Comparison of ENCODE assay signal across 8 cellular contexts in genomic region chr2:131093843-131094654, GRCh38. TPM values are rescaled to one million over a fixed set of nuclear protein-coding genes. Genes with fewer than 3 reads are reported as not detected.
DNase-seq lines count a peak whose midpoint lies in the region; ATAC-seq and TF ChIP-seq lines count a peak whose summit lies in the region.
"Not testable (repeated sequence)": the region's sequence is repeated elsewhere in the genome, so short reads cannot be mapped to it uniquely, and the experiment has no call there.

No MANE protein-coding gene starts in this region.

- peak overlapping the region; percentile 92 for H3K27ac ChIP-seq in CD4-positive, CD25-positive, alpha-beta regulatory T cell (ENCODE audit: insufficient read depth, low read length, poor library complexity, severe bottlenecking)
- H3K27ac ChIP-seq in MM.1S (ENCODE audit: low read length) (peak overlapping the region; percentile 82), right cardiac atrium (ENCODE audit: low read length) (peak overlapping the region; percentile 94)

- H3K36me3 Mint-ChIP-seq in CD4-positive, CD25-positive, alpha-beta regulatory T cell; activated CD4-positive, alpha-beta memory T cell treated with anti-CD3 and anti-CD28 coated beads, Interleukin-2, amount 10 ng/mL, durations not matched to agents 7 days and 5 days (ENCODE audit: low read depth); nephron (ENCODE audit: low read depth): not testable (repeated sequence)
- peaks cover 22% of the 10 kb centered on the region for H3K36me3 Mint-ChIP-seq in central memory CD8-positive, alpha-beta T cell (ENCODE audit: insufficient read depth)

- H3K27ac Mint-ChIP-seq in CD4-positive, CD25-positive, alpha-beta regulatory T cell: peak overlapping the region; percentile 94 to 99 (median 97)
- H3K27ac Mint-ChIP-seq in activated CD4-positive, alpha-beta memory T cell treated with anti-CD3 and anti-CD28 coated beads, Interleukin-2, amount 10 ng/mL, durations not matched to agents 7 days and 5 days: peak overlapping the region; percentile 91
- peak overlapping the region; percentile 95 for H3K27ac Mint-ChIP-seq in central memory CD8-positive, alpha-beta T cell (ENCODE audit: low read depth)
- H3K27ac Mint-ChIP-seq in nephron: peak overlapping the region; percentile 97 to 99 (median 98)
- H3K27ac Mint-ChIP-seq in stimulated activated naive CD8-positive, alpha-beta T cell treated with anti-CD3 and anti-CD28 coated beads, Interleukin-15, amount 100 ng/mL, for 72 hours: peak overlapping the region; percentile 94 to 98

- H2AFZ ChIP-seq in MM.1S (ENCODE audit: low read length): peak overlapping the region; percentile 74

- H3K9me3 ChIP-seq in CD4-positive, CD25-positive, alpha-beta regulatory T cell (ENCODE audit: control insufficient read depth in 2 of 2, low read length in 2 of 2); MM.1S (replicated peaks; ENCODE audit: insufficient read depth, low read length); right cardiac atrium (ENCODE audit: control insufficient read depth, low read length): not testable (repeated sequence)

- peaks cover 38% of the 10 kb centered on the region for H3K79me2 ChIP-seq in MM.1S (ENCODE audit: low read length)

- peaks cover 17% of the 10 kb centered on the region; the same call in 1 of the 2 replicates for H3F3A ChIP-seq in MM.1S (ENCODE audit: insufficient read depth, low read length)

- not testable (repeated sequence) for H3K9me2 ChIP-seq in MM.1S (replicated peaks; ENCODE audit: insufficient read depth, low read length)

- peak overlapping the region; percentile 90 to 99 (median 96) for H3K4me3 Mint-ChIP-seq in CD4-positive, CD25-positive, alpha-beta regulatory T cell
- peak overlapping the region; percentile 87 for H3K4me3 Mint-ChIP-seq in activated CD4-positive, alpha-beta memory T cell treated with anti-CD3 and anti-CD28 coated beads, Interleukin-2, amount 10 ng/mL, durations not matched to agents 7 days and 5 days
- peak overlapping the region; percentile 94 for H3K4me3 Mint-ChIP-seq in central memory CD8-positive, alpha-beta T cell
- peak overlapping the region; percentile 88 to 99 (median 93) for H3K4me3 Mint-ChIP-seq in nephron
- H3K4me3 Mint-ChIP-seq in stimulated activated naive CD8-positive, alpha-beta T cell treated with anti-CD3 and anti-CD28 coated beads, Interleukin-15, amount 100 ng/mL, for 72 hours: peak overlapping the region; percentile 91 to 96

- H3K4me1 ChIP-seq in CD4-positive, CD25-positive, alpha-beta regulatory T cell (ENCODE audit: control insufficient read depth, insufficient read depth, low read length, poor library complexity, severe bottlenecking): peaks cover 17% of the 10 kb centered on the region
- not testable (repeated sequence) for H3K4me1 ChIP-seq in MM.1S (ENCODE audit: low read length); right cardiac atrium (ENCODE audit: control insufficient read depth, insufficient read depth, low read length)

- peak overlapping the region; percentile 61; the same call in 1 of the 2 replicates for H3K4me2 ChIP-seq in MM.1S (ENCODE audit: low read depth, low read length)

- ATAC-seq in CD4-positive, CD25-positive, alpha-beta regulatory T cell (ENCODE audit: low read depth in 2 of 2); central memory CD8-positive, alpha-beta T cell (replicated peaks; ENCODE audit: extremely low read depth, poor library complexity, severe bottlenecking); right cardiac atrium; stimulated activated naive CD8-positive, alpha-beta T cell treated with anti-CD3 and anti-CD28 coated beads, Interleukin-15, amount 100 ng/mL, for 72 hours: not testable (repeated sequence)
- ATAC-seq in GM21723 (IDR thresholded peaks at IDR 0.05; ENCODE audit: unreplicated experiment): peak; percentile 13

- intact Hi-C loops in right cardiac atrium (cut with DNase I): not testable (repeated sequence)

- H3K9me3 Mint-ChIP-seq in CD4-positive, CD25-positive, alpha-beta regulatory T cell; activated CD4-positive, alpha-beta memory T cell treated with anti-CD3 and anti-CD28 coated beads, Interleukin-2, amount 10 ng/mL, durations not matched to agents 7 days and 5 days; central memory CD8-positive, alpha-beta T cell; nephron; stimulated activated naive CD8-positive, alpha-beta T cell treated with anti-CD3 and anti-CD28 coated beads, Interleukin-15, amount 100 ng/mL, for 72 hours: not testable (repeated sequence)

- H3K4me3 ChIP-seq in CD4-positive, CD25-positive, alpha-beta regulatory T cell (ENCODE audit: low read depth, low read length): peak overlapping the region; percentile 87
- H3K4me3 ChIP-seq in MM.1S (ENCODE audit: low read length): peak overlapping the region; percentile 72
- peak overlapping the region; percentile 90 for H3K4me3 ChIP-seq in right cardiac atrium (ENCODE audit: low read length)

- WGBS in right cardiac atrium: 45% methylated on average over 34 of the region's 34 CpGs

- not testable (repeated sequence) for DNase-seq in CD4-positive, CD25-positive, alpha-beta regulatory T cell; central memory CD8-positive, alpha-beta T cell (ENCODE audit: low spot score in 2 of 2); stimulated activated naive CD8-positive, alpha-beta T cell treated with anti-CD3 and anti-CD28 coated beads, Interleukin-15, amount 100 ng/mL, for 72 hours
- DNase-seq in MM.1S: peak; percentile 22
- peak; percentile 20 for DNase-seq in activated CD4-positive, alpha-beta memory T cell treated with anti-CD3 and anti-CD28 coated beads, Interleukin-2, amount 10 ng/mL, durations not matched to agents 7 days and 5 days
- peak in 1 of 3 donors; percentile 62 for DNase-seq in right cardiac atrium

- not testable (repeated sequence) for H3K27me3 Mint-ChIP-seq in CD4-positive, CD25-positive, alpha-beta regulatory T cell; activated CD4-positive, alpha-beta memory T cell treated with anti-CD3 and anti-CD28 coated beads, Interleukin-2, amount 10 ng/mL, durations not matched to agents 7 days and 5 days; central memory CD8-positive, alpha-beta T cell; nephron (ENCODE audit: low read depth); stimulated activated naive CD8-positive, alpha-beta T cell treated with anti-CD3 and anti-CD28 coated beads, Interleukin-15, amount 100 ng/mL, for 72 hours

- H3K27me3 ChIP-seq in CD4-positive, CD25-positive, alpha-beta regulatory T cell (ENCODE audit: control insufficient read depth, insufficient read depth, low read length); MM.1S (replicated peaks; ENCODE audit: insufficient read depth, low read length); right cardiac atrium (ENCODE audit: control insufficient read depth, insufficient read depth): not testable (repeated sequence)

- peak overlapping the region; percentile 80 for H3K9ac ChIP-seq in MM.1S (ENCODE audit: low read length)

- TF ChIP-seq CTCF in MM.1S (IDR thresholded peaks at IDR 0.05; ENCODE audit: low read length); nephron (IDR thresholded peaks at IDR 0.05; ENCODE audit: unreplicated experiment in 3 of 3): not testable (repeated sequence)

- H4K20me1 ChIP-seq in MM.1S (ENCODE audit: insufficient read depth, low read length): not testable (repeated sequence)

- CTCF ChIA-PET in activated CD4-positive, alpha-beta memory T cell treated with anti-CD3 and anti-CD28 coated beads, Interleukin-2, amount 10 ng/mL, durations not matched to agents 7 days and 5 days (lab: Charles Lee): interaction anchor here (0.9 to 2.4 kb wide), 5 partner anchors 9 to 399 kb away, joined by 3 to 24 read pairs (median 4); partner anchors contain the start of gene PLEKHB2

- peaks cover 4 to 32% (median 19%) of the 10 kb centered on the region in 4 donors for H3K4me1 Mint-ChIP-seq in CD4-positive, CD25-positive, alpha-beta regulatory T cell
- H3K4me1 Mint-ChIP-seq in activated CD4-positive, alpha-beta memory T cell treated with anti-CD3 and anti-CD28 coated beads, Interleukin-2, amount 10 ng/mL, durations not matched to agents 7 days and 5 days: peaks cover 22% of the 10 kb centered on the region
- H3K4me1 Mint-ChIP-seq in central memory CD8-positive, alpha-beta T cell: peaks cover 13% of the 10 kb centered on the region
- H3K4me1 Mint-ChIP-seq in nephron: peaks cover 18% of the 10 kb centered on the region
- H3K4me1 Mint-ChIP-seq in stimulated activated naive CD8-positive, alpha-beta T cell treated with anti-CD3 and anti-CD28 coated beads, Interleukin-15, amount 100 ng/mL, for 72 hours: peaks cover 28% of the 10 kb centered on the region

- POLR2A ChIA-PET in activated CD4-positive, alpha-beta memory T cell treated with anti-CD3 and anti-CD28 coated beads, Interleukin-2, amount 10 ng/mL, durations not matched to agents 7 days and 5 days (lab: Charles Lee): interaction anchor here (0.6 to 5.3 kb wide), 9 partner anchors 11 to 399 kb away, joined by 3 to 115 read pairs (median 3); partner anchors contain the start of gene PLEKHB2

- not testable (repeated sequence) for H3K36me3 ChIP-seq in CD4-positive, CD25-positive, alpha-beta regulatory T cell (ENCODE audit: control insufficient read depth, insufficient read depth, low read length); MM.1S (replicated peaks; ENCODE audit: insufficient read depth, low read length)

RNA-seq across cellular contexts. Expression of gene FAM168B, which starts 0.8 kb away (rescaled TPM):
- 72.1 TPM for total RNA-seq in CD4-positive, CD25-positive, alpha-beta regulatory T cell
- 10 to 100 TPM; 33.6 to 45.5 (median 39.5) TPM for polyA plus RNA-seq in CD4-positive, CD25-positive, alpha-beta regulatory T cell
- 10 to 100 TPM; 44.4 to 44.5 TPM for total RNA-seq in activated CD4-positive, alpha-beta memory T cell treated with anti-CD3 and anti-CD28 coated beads, Interleukin-2, amount 10 ng/mL, durations not matched to agents 7 days and 5 days
- total RNA-seq in right cardiac atrium: 10 to 100 TPM; 81.5 to 99.4 (median 89.2) TPM
- 34.1 TPM for polyA plus RNA-seq in right cardiac atrium

RNA-seq across cellular contexts. Expression of gene PLEKHB2, which starts 11.1 kb away (rescaled TPM):
- total RNA-seq in CD4-positive, CD25-positive, alpha-beta regulatory T cell: 85.5 TPM
- 10 to 100 TPM; 64.3 to 75.2 (median 71.5) TPM for polyA plus RNA-seq in CD4-positive, CD25-positive, alpha-beta regulatory T cell
- total RNA-seq in activated CD4-positive, alpha-beta memory T cell treated with anti-CD3 and anti-CD28 coated beads, Interleukin-2, amount 10 ng/mL, durations not matched to agents 7 days and 5 days: 10 to 100 TPM; 72.0 to 73.0 TPM
- 10 to 100 TPM; 26.2 to 36.9 (median 35.2) TPM for total RNA-seq in right cardiac atrium
- 13.6 TPM for polyA plus RNA-seq in right cardiac atrium
